37 cellular contexts compared by ENCODE assay signal in the genomic region with DNA sequence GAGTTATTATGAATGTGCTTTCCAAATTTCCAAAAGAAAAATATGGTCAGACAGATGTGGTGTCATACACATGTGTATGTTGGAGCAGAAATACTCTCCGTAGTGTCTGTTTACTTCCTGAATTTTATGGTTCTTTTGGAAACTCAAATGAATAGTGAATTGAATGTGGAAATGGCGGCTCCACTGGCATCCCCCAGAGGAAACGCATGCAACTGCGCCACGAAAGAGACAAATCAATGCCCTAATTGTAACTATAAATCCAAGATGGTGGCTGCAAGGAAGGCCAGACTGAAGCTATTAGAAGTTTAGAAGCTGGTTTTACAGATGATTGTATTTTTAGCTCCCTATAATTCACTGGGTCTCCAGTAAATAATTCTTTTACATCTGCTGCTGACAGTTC.
"Had no signal": no experiment of that assay in that cellular context is flagged by ENCODE, and none has a peak within 500 bp of the region (broad histone marks: within the 10 kb centered on the region; RNA-seq: fewer than 3 reads in every experiment).

No MANE protein-coding gene starts in this region.

- ATAC-seq: activated CD8-positive, alpha-beta T cell treated with anti-CD3 and anti-CD28 coated beads for 36 hours; activated naive CD4-positive, alpha-beta T cell treated with anti-CD3 and anti-CD28 coated beads, Interleukin-2, amount 50 U/mL, for 72 hours; activated T-cell treated with anti-CD3 and anti-CD28 coated beads, Interleukin-2, amount 50 U/mL, for 4 hours; activated T-cell treated with anti-CD3 and anti-CD28 coated beads, Interleukin-2, amount 50 U/mL, for 72 hours; activated T-helper 17 cell treated with anti-CD3 and anti-CD28 coated beads, Interleukin-2, amount 50 U/mL, for 72 hours; body of pancreas had no signal

- H3K27ac ChIP-seq: adrenal gland, body of pancreas, brain microvascular endothelial cell, breast epithelium, VCaP had no signal

- FAIRE-seq: astrocyte, TTC549 had no signal

- H3K27me3 Mint-ChIP-seq: activated B cell treated with CpG ODN at 0.5 μM for 24 hours; activated CD4-positive, alpha-beta T cell treated with anti-CD3 and anti-CD28 coated beads, Interleukin-2, amount 10 ng/mL, durations not matched to agents 24 days and 14 days; activated CD8-positive, alpha-beta T cell treated with anti-CD3 and anti-CD28 coated beads for 36 hours; activated naive CD8-positive, alpha-beta T cell treated with anti-CD3 and anti-CD28 coated beads for 36 hours; activated T-helper 17 cell treated with anti-CD3 and anti-CD28 coated beads, Interleukin-2, amount 50 U/mL, for 72 hours had no signal

- H3K27ac Mint-ChIP-seq: activated B cell treated with CpG ODN at 0.5 μM for 24 hours; activated CD4-positive, alpha-beta memory T cell treated with anti-CD3 and anti-CD28 coated beads for 36 hours; activated CD4-positive, alpha-beta T cell treated with anti-CD3 and anti-CD28 coated beads, Interleukin-2, amount 10 ng/mL, durations not matched to agents 24 days and 14 days; activated CD8-positive, alpha-beta T cell treated with anti-CD3 and anti-CD28 coated beads for 36 hours; activated naive CD4-positive, alpha-beta T cell treated with anti-CD3 and anti-CD28 coated beads for 36 hours; activated naive CD4-positive, alpha-beta T cell treated with anti-CD3 and anti-CD28 coated beads, Interleukin-2, amount 50 U/mL, for 72 hours; activated naive CD8-positive, alpha-beta T cell treated with anti-CD3 and anti-CD28 coated beads for 36 hours; activated T-cell treated with anti-CD3 and anti-CD28 coated beads, Interleukin-2, amount 50 U/mL, for 72 hours; activated T-helper 1 cell treated with anti-CD3 and anti-CD28 coated beads, Interleukin-12 subunit alpha, Interleukin-12 subunit beta, Interleukin-2, Interleukin-4 antibody, amounts not matched to agents 30 ng/mL and 10 ng/mL and 1 ng/mL, durations not matched to agents 14 hours and 24 hours and 36 hours; activated T-helper 17 cell treated with anti-CD3 and anti-CD28 coated beads, Interleukin-2, amount 50 U/mL, for 72 hours; T-helper 1 cell treated with Interleukin-12 subunit alpha and Interleukin-12 subunit beta and Interleukin-4 antibody, amounts not matched to agents 30 μg/mL and 1 μg/mL, for 36 hours; T-helper 2 cell treated with Interferon-gamma antibody and Interleukin-4, amounts not matched to agents 5 μg/mL and 100 μg/mL, for 36 hours had no signal

- H3K4me1 ChIP-seq: adrenal gland, body of pancreas, breast epithelium had no signal

- H3K9me3 ChIP-seq: adrenal gland, body of pancreas, breast epithelium had no signal

- H3K36me3 Mint-ChIP-seq: activated CD4-positive, alpha-beta memory T cell treated with anti-CD3 and anti-CD28 coated beads for 36 hours; activated naive CD4-positive, alpha-beta T cell treated with anti-CD3 and anti-CD28 coated beads, Interleukin-2, amount 50 U/mL, for 72 hours; activated naive CD8-positive, alpha-beta T cell treated with anti-CD3 and anti-CD28 coated beads for 36 hours had no signal

- H3K36me3 ChIP-seq: adrenal gland, brain microvascular endothelial cell, breast epithelium had no signal

- H3K9me3 Mint-ChIP-seq: activated CD4-positive, alpha-beta T cell treated with anti-CD3 and anti-CD28 coated beads, Interleukin-2, amount 10 ng/mL, durations not matched to agents 24 days and 14 days had no signal

- DNase-seq: activated B cell treated with CpG ODN at 0.5 μM for 24 hours; activated CD4-positive, alpha-beta memory T cell treated with anti-CD3 and anti-CD28 coated beads for 36 hours; activated CD4-positive, alpha-beta T cell treated with anti-CD3 and anti-CD28 coated beads for 4 hours; activated CD4-positive, alpha-beta T cell treated with anti-CD3 and anti-CD28 coated beads, Interleukin-2, amount 10 ng/mL, durations not matched to agents 24 days and 14 days; activated CD4-positive, alpha-beta T cell treated with anti-CD3 and anti-CD28 coated beads, Interleukin-2, amount 50 U/mL, for 1 hour; activated CD4-positive, alpha-beta T cell treated with anti-CD3 and anti-CD28 coated beads, Interleukin-2, amount 50 U/mL, for 4 hours; activated CD4-positive, CD25-positive, alpha-beta regulatory T cell treated with anti-CD3 and anti-CD28 coated beads, Interleukin-2, amount 50 U/mL, for 72 hours; activated CD8-positive, alpha-beta memory T cell treated with anti-CD3 and anti-CD28 coated beads, Interleukin-2, amount 50 U/mL, for 4 hours; activated CD8-positive, alpha-beta T cell treated with anti-CD3 and anti-CD28 coated beads for 36 hours; activated effector memory CD4-positive, alpha-beta T cell treated with anti-CD3 and anti-CD28 coated beads, Interleukin-2, amount 50 U/mL, for 16 hours; activated gamma-delta T cell treated with Interleukin-2 at 50 U/mL for 16 hours; activated naive CD4-positive, alpha-beta T cell; activated naive CD4-positive, alpha-beta T cell treated with anti-CD3 and anti-CD28 coated beads for 36 hours; activated naive CD4-positive, alpha-beta T cell treated with anti-CD3 and anti-CD28 coated beads, Interleukin-2, amount 50 U/mL, for 16 hours; activated naive CD8-positive, alpha-beta T cell treated with anti-CD3 and anti-CD28 coated beads for 36 hours; activated T-cell treated with anti-CD3 and anti-CD28 coated beads for 4 hours; activated T-cell treated with anti-CD3 and anti-CD28 coated beads, Interleukin-2, amount 50 U/mL, for 1 hour; activated T-cell treated with anti-CD3 and anti-CD28 coated beads, Interleukin-2, amount 50 U/mL, for 4 hours; activated T-cell treated with anti-CD3 and anti-CD28 coated beads, Interleukin-2, amount 50 U/mL, for 72 hours; adrenal gland; amniotic stem cell; aorta; body of pancreas; brain microvascular endothelial cell; central memory CD4-positive, alpha-beta T cell; T-helper 1 cell; T-helper 2 cell; T-helper 9 cell had no signal

- H3K4me1 Mint-ChIP-seq: activated B cell treated with CpG ODN at 0.5 μM for 24 hours; activated CD4-positive, alpha-beta T cell treated with anti-CD3 and anti-CD28 coated beads, Interleukin-2, amount 10 ng/mL, durations not matched to agents 24 days and 14 days; activated naive CD8-positive, alpha-beta T cell treated with anti-CD3 and anti-CD28 coated beads for 36 hours; activated T-helper 17 cell treated with anti-CD3 and anti-CD28 coated beads, Interleukin-2, amount 50 U/mL, for 72 hours had no signal

- H3K4me3 Mint-ChIP-seq: activated B cell treated with CpG ODN at 0.5 μM for 24 hours; activated CD4-positive, alpha-beta memory T cell treated with anti-CD3 and anti-CD28 coated beads for 36 hours; activated CD4-positive, alpha-beta T cell treated with anti-CD3 and anti-CD28 coated beads, Interleukin-2, amount 10 ng/mL, durations not matched to agents 24 days and 14 days; activated CD8-positive, alpha-beta T cell treated with anti-CD3 and anti-CD28 coated beads for 36 hours; activated naive CD4-positive, alpha-beta T cell treated with anti-CD3 and anti-CD28 coated beads for 36 hours; activated naive CD8-positive, alpha-beta T cell treated with anti-CD3 and anti-CD28 coated beads for 36 hours; activated T-cell treated with anti-CD3 and anti-CD28 coated beads, Interleukin-2, amount 50 U/mL, for 4 hours; activated T-cell treated with anti-CD3 and anti-CD28 coated beads, Interleukin-2, amount 50 U/mL, for 72 hours; activated T-helper 1 cell treated with anti-CD3 and anti-CD28 coated beads, Interleukin-12 subunit alpha, Interleukin-12 subunit beta, Interleukin-2, Interleukin-4 antibody, amounts not matched to agents 30 ng/mL and 10 ng/mL and 1 ng/mL, durations not matched to agents 14 hours and 24 hours and 36 hours; activated T-helper 17 cell treated with anti-CD3 and anti-CD28 coated beads, Interleukin-2, amount 50 U/mL, for 72 hours; T-helper 1 cell treated with Interleukin-12 subunit alpha and Interleukin-12 subunit beta and Interleukin-4 antibody, amounts not matched to agents 30 μg/mL and 1 μg/mL, for 36 hours; T-helper 2 cell treated with Interferon-gamma antibody and Interleukin-4, amounts not matched to agents 5 μg/mL and 100 μg/mL, for 36 hours had no signal

- H3K4me3 ChIP-seq: adrenal gland, body of pancreas, breast epithelium had no signal

- H3K27me3 ChIP-seq: adrenal gland, body of pancreas, brain microvascular endothelial cell, breast epithelium had no signal
